Comparison of ENCODE assay signal across 22 cellular contexts in genomic region chr21:36423772-36424433, GRCh38. TPM values are rescaled to one million over a fixed set of nuclear protein-coding genes. Genes with fewer than 3 reads are reported as not detected.
DNase-seq lines count a peak whose midpoint lies in the region; ATAC-seq, FAIRE-seq and TF ChIP-seq lines count a peak whose summit lies in the region.
"Had no signal": no experiment of that assay in that cellular context is flagged by ENCODE, and none has a peak within 500 bp of the region (broad histone marks: within the 10 kb centered on the region; RNA-seq: fewer than 3 reads in every experiment).

No MANE protein-coding gene starts in this region.

- no peaks in the 10 kb centered on the region for H3K79me2 ChIP-seq in K562 (ENCODE audit: control insufficient read depth, insufficient read depth, low read length)

- no TSS peak for BruUV-seq in K562 (replicated peaks; lab: Mats Ljungman, UMichigan)

- H3K27me3 ChIP-seq in SJCRH30 (no peaks in the 10 kb centered on the region), K562 (ENCODE audit: control insufficient read depth in 2 of 2, insufficient read depth in 2 of 2, low read length in 2 of 2) (no peaks in the 10 kb centered on the region)
- H3K27me3 ChIP-seq: MG63 had no signal

- no peaks in the 10 kb centered on the region for H3K9me3 Mint-ChIP-seq in activated T-cell treated with anti-CD3 and anti-CD28 coated beads, Interleukin-2, amount 50 U/mL, for 24 hours
- H3K9me3 Mint-ChIP-seq in activated T-cell treated with anti-CD3 and anti-CD28 coated beads, Interleukin-2, amount 50 U/mL, for 72 hours: no peaks in the 10 kb centered on the region
- H3K9me3 Mint-ChIP-seq in activated naive CD8-positive, alpha-beta T cell treated with anti-CD3 and anti-CD28 coated beads for 36 hours: no peaks in the 10 kb centered on the region
- H3K9me3 Mint-ChIP-seq: CD4-positive, CD25-positive, alpha-beta regulatory T cell; GM23338; HFFc6 had no signal

- no peak overlapping the region for H2AFZ ChIP-seq in K562 (ENCODE audit: low read depth, low read length)
- H2AFZ ChIP-seq: GM23338 had no signal

- H3K4me3 ChIP-seq in SJCRH30: no peak overlapping the region
- H3K4me3 ChIP-seq in K562: no peak overlapping the region
- H3K4me3 ChIP-seq: GM23338, MG63 had no signal

- no peak for TF ChIP-seq RAD21 in K562 (CRISPR knock-in tag; conservative IDR thresholded peaks at IDR 0.05 in 1 of 2, IDR thresholded peaks at IDR 0.05 in 1 of 2)

- no peak overlapping the region for H3K4me3 Mint-ChIP-seq in activated T-cell treated with anti-CD3 and anti-CD28 coated beads, Interleukin-2, amount 50 U/mL, for 24 hours
- no peak overlapping the region for H3K4me3 Mint-ChIP-seq in activated T-cell treated with anti-CD3 and anti-CD28 coated beads, Interleukin-2, amount 50 U/mL, for 72 hours
- H3K4me3 Mint-ChIP-seq in activated naive CD8-positive, alpha-beta T cell treated with anti-CD3 and anti-CD28 coated beads for 36 hours: no peak overlapping the region
- H3K4me3 Mint-ChIP-seq: CD4-positive, CD25-positive, alpha-beta regulatory T cell; GM23338; HFFc6 had no signal

- no peak for FAIRE-seq in K562 (lab: Jason Lieb, UNC)
- FAIRE-seq: GM12892 had no signal

- no peaks in the 10 kb centered on the region for H3K4me1 Mint-ChIP-seq in activated T-cell treated with anti-CD3 and anti-CD28 coated beads, Interleukin-2, amount 50 U/mL, for 24 hours (ENCODE audit: low read depth)
- H3K4me1 Mint-ChIP-seq in activated T-cell treated with anti-CD3 and anti-CD28 coated beads, Interleukin-2, amount 50 U/mL, for 72 hours (ENCODE audit: low read depth): peaks cover 10% of the 10 kb centered on the region
- H3K4me1 Mint-ChIP-seq in activated naive CD8-positive, alpha-beta T cell treated with anti-CD3 and anti-CD28 coated beads for 36 hours: peaks cover 4% of the 10 kb centered on the region
- H3K4me1 Mint-ChIP-seq: CD4-positive, CD25-positive, alpha-beta regulatory T cell had no signal

- TF ChIP-seq CTCF in K562 (IDR thresholded peaks at IDR 0.05 in 2 of 3, conservative IDR thresholded peaks at IDR 0.05 in 1 of 3; ENCODE audit: insufficient read depth in 2 of 3, low read depth in 1 of 3, low read length in 3 of 3): no peak

- no peak overlapping the region for H3K4me2 ChIP-seq in K562 (ENCODE audit: insufficient read depth, low read length)
- H3K4me2 ChIP-seq: GM23338, KMS-11 had no signal

- H3K27me3 Mint-ChIP-seq in activated T-cell treated with anti-CD3 and anti-CD28 coated beads, Interleukin-2, amount 50 U/mL, for 24 hours: peaks cover 3% of the 10 kb centered on the region
- H3K27me3 Mint-ChIP-seq in activated T-cell treated with anti-CD3 and anti-CD28 coated beads, Interleukin-2, amount 50 U/mL, for 72 hours (ENCODE audit: low read depth): no peaks in the 10 kb centered on the region
- H3K27me3 Mint-ChIP-seq in activated naive CD8-positive, alpha-beta T cell treated with anti-CD3 and anti-CD28 coated beads for 36 hours: no peaks in the 10 kb centered on the region
- H3K27me3 Mint-ChIP-seq: CD4-positive, CD25-positive, alpha-beta regulatory T cell had no signal

- no peaks in the 10 kb centered on the region for H3K9me3 ChIP-seq in SJCRH30 (replicated peaks)
- no peaks in the 10 kb centered on the region for H3K9me3 ChIP-seq in K562 (replicated peaks; ENCODE audit: control insufficient read depth, insufficient read depth, low read depth, low read length)
- H3K9me3 ChIP-seq: MG63 had no signal

- H3K4me1 ChIP-seq in SJCRH30 (peaks cover 22% of the 10 kb centered on the region), K562 (replicated peaks in 1 of 2; ENCODE audit: control insufficient read depth in 2 of 2, insufficient read depth in 2 of 2, low read length in 2 of 2) (peaks cover 9 to 15% of the 10 kb centered on the region in 2 experiments; a peak in 4 of 5 replicates)

- POLR2A ChIA-PET in K562 (lab: Yijun Ruan, JAX): no interaction called here

- DNase-seq in activated T-cell treated with anti-CD3 and anti-CD28 coated beads, Interleukin-2, amount 50 U/mL, for 24 hours: no peak
- DNase-seq in activated T-cell treated with anti-CD3 and anti-CD28 coated beads, Interleukin-2, amount 50 U/mL, for 72 hours: no peak
- DNase-seq in SJCRH30 (peak in 1 of 2 experiments; percentile 16), K562 (ENCODE audit: extremely low read depth in 1 of 4, low spot score in 3 of 4) (no peak), posterior vena cava (ENCODE audit: low spot score) (peak; percentile 38), NAMALWA (ENCODE audit: low spot score) (no peak)
- DNase-seq in activated naive CD8-positive, alpha-beta T cell treated with anti-CD3 and anti-CD28 coated beads for 36 hours: no peak
- DNase-seq: AML-193, Calu3, HFFc6, MG63, NCI-H1105 treated with DMSO at 0.1 percent for 48 hours, NCI-H1930, NCI-H510A treated with DMSO at 0.1 percent for 48 hours, SIG-M5 had no signal

- in situ Hi-C loops in K562 (cut with MboI): no loop called here

- peak overlapping the region; percentile 76 for H3K27ac Mint-ChIP-seq in activated T-cell treated with anti-CD3 and anti-CD28 coated beads, Interleukin-2, amount 50 U/mL, for 24 hours
- no peak overlapping the region for H3K27ac Mint-ChIP-seq in activated T-cell treated with anti-CD3 and anti-CD28 coated beads, Interleukin-2, amount 50 U/mL, for 72 hours
- no peak overlapping the region for H3K27ac Mint-ChIP-seq in activated naive CD8-positive, alpha-beta T cell treated with anti-CD3 and anti-CD28 coated beads for 36 hours
- H3K27ac Mint-ChIP-seq: CD4-positive, CD25-positive, alpha-beta regulatory T cell; GM23338; HFFc6 had no signal

- intact Hi-C loops in K562 (cut with micrococcal nuclease): loop anchor here (5.0 kb wide), 3 partner anchors 48 to 78 kb away; no protein-coding TSS in a partner anchor
- intact Hi-C loops in posterior vena cava (cut with DNase I): loop anchor here in 1 of 2 donors (10.0 kb wide), 1 partner anchor 501 kb away; no protein-coding TSS in a partner anchor

- no peak for TF ChIP-seq POLR2A in K562 (conservative IDR thresholded peaks at IDR 0.05)

- H3K36me3 Mint-ChIP-seq in activated T-cell treated with anti-CD3 and anti-CD28 coated beads, Interleukin-2, amount 50 U/mL, for 24 hours (ENCODE audit: low read depth): peaks cover 18% of the 10 kb centered on the region
- no peaks in the 10 kb centered on the region for H3K36me3 Mint-ChIP-seq in activated T-cell treated with anti-CD3 and anti-CD28 coated beads, Interleukin-2, amount 50 U/mL, for 72 hours (ENCODE audit: insufficient read depth in 2 of 2)
- H3K36me3 Mint-ChIP-seq in activated naive CD8-positive, alpha-beta T cell treated with anti-CD3 and anti-CD28 coated beads for 36 hours: peaks cover 3% of the 10 kb centered on the region
- H3K36me3 Mint-ChIP-seq: CD4-positive, CD25-positive, alpha-beta regulatory T cell had no signal

- 64% methylated on average over 12 of the region's 12 CpGs for WGBS in K562 (ENCODE audit: insufficient coverage, low coverage, missing lambda C conversion rate)

- CTCF ChIA-PET in K562 (lab: Yijun Ruan, JAX; ENCODE audit: low intra/inter-chr PET ratio): no interaction called here

- ATAC-seq in activated T-cell treated with anti-CD3 and anti-CD28 coated beads, Interleukin-2, amount 50 U/mL, for 72 hours (replicated peaks in 1 of 2): no peak
- no peak for ATAC-seq in K562
- ATAC-seq in GM19452 (IDR thresholded peaks at IDR 0.05; ENCODE audit: unreplicated experiment): no peak
- ATAC-seq: GM23338 had no signal

- H4K20me1 ChIP-seq in K562 (replicated peaks; ENCODE audit: control insufficient read depth, insufficient read depth, low read length): peaks cover 14% of the 10 kb centered on the region

- no peak for TF ChIP-seq EP300 in K562 (IDR thresholded peaks at IDR 0.05; ENCODE audit: low read length)

- H3K9ac ChIP-seq in K562 (ENCODE audit: insufficient read depth in 1 of 2, low read depth in 2 of 2, low read length in 2 of 2): no peak overlapping the region
- H3K9ac ChIP-seq: KMS-11 had no signal

- H3K27ac ChIP-seq in SJCRH30 (peak overlapping the region; percentile 16; the same call in 1 of the 2 replicates), K562 (ENCODE audit: extremely low read depth, low read depth, low read length) (no peak overlapping the region)
- H3K27ac ChIP-seq: HL-60, KMS-11 had no signal

- H3K36me3 ChIP-seq in SJCRH30 (no peaks in the 10 kb centered on the region), K562 (ENCODE audit: control insufficient read depth, insufficient read depth, low read length) (0 out of 3 replicates have a peak, but pooled peaks cover 4% of the 10 kb centered on the region)

- H3K9me1 ChIP-seq in K562 (ENCODE audit: control insufficient read depth, insufficient read depth, low read length): peaks cover 10% of the 10 kb centered on the region

RNA-seq across cellular contexts. Expression of gene CHAF1B, which starts 38.7 kb away (rescaled TPM):
- 10 to 100 TPM; 26.0 to 35.1 TPM for total RNA-seq in activated T-cell treated with anti-CD3 and anti-CD28 coated beads, Interleukin-2, amount 50 U/mL, for 72 hours
- 18.7 and 19.5 TPM in 2 replicates for total RNA-seq in SJCRH30 (2014; rRNA removed; shearing (Covaris generic))
- 28.3 and 29.4 TPM in 2 replicates for total RNA-seq in K562 (2011; cell fraction: chromatin; rRNA removed; ENCODE audit: low replicate concordance)
- 14.1 and 17.0 TPM in 2 replicates for total RNA-seq in K562 (2011; cell fraction: nucleolus; rRNA removed)
- total RNA-seq in K562 (2011; cell fraction: nucleoplasm; rRNA removed): 21.1 and 28.3 TPM in 2 replicates
- 17.8 and 23.0 TPM in 2 replicates for total RNA-seq in K562 (2014; rRNA removed)
- total RNA-seq in K562 (2014; rRNA removed; fragmentation: Illumina TruSeq; extraction: Trizol): 24.0 and 28.3 TPM in 2 replicates
- 22.7 and 23.4 TPM in 2 replicates for total RNA-seq in K562 (2015; rRNA removed; fragmentation: Illumina TruSeq; extraction: Trizol)
- 32.3 and 36.8 TPM in 2 replicates for total RNA-seq in K562 (2021)
- 21.0 and 24.4 TPM in 2 replicates for polyA plus RNA-seq in K562 (2011; rRNA removed)
- 14.7 and 17.6 TPM in 2 replicates for polyA plus RNA-seq in K562 (2011; cell fraction: cytosol; rRNA removed)
- polyA plus RNA-seq in K562 (2011; cell fraction: nucleus; rRNA removed): 14.3 and 15.2 TPM in 2 replicates
- polyA plus RNA-seq in K562 (2012): 19.3 and 19.7 TPM in 2 replicates
- 29.7 and 34.2 TPM in 2 replicates for polyA plus RNA-seq in K562 (2014; fragmentation: Illumina TruSeq; extraction: Trizol)
- 10 to 100 TPM in 1 of 2 experiments, 1 to 10 TPM in 1; 7.5 to 12.2 TPM for polyA plus RNA-seq in K562 (2014; fragmentation: Nextera tagmentation; extraction: Ambion mirVana)
- 19.4 and 23.4 TPM in 2 replicates for polyA plus RNA-seq in K562 (2014; rRNA removed)
- polyA minus RNA-seq in K562 (2011; rRNA and poly(A)+ RNA removed): 19.1 and 20.2 TPM in 2 replicates
- polyA minus RNA-seq in K562 (2011; cell fraction: cytosol; rRNA and poly(A)+ RNA removed): 17.5 and 19.8 TPM in 2 replicates
- 7.4 and 10.0 TPM in 2 replicates for polyA minus RNA-seq in K562 (2011; cell fraction: nucleus; rRNA and poly(A)+ RNA removed)
- total RNA-seq in posterior vena cava: 1 to 10 TPM; 1.2 to 1.9 TPM
- total RNA-seq in activated naive CD8-positive, alpha-beta T cell treated with anti-CD3 and anti-CD28 coated beads for 36 hours: 10 to 100 TPM; 35.6 to 38.0 TPM

RNA-seq across cellular contexts. Expression of gene CLDN14, which starts 56.0 kb away (rescaled TPM):
- not detected for total RNA-seq in activated T-cell treated with anti-CD3 and anti-CD28 coated beads, Interleukin-2, amount 50 U/mL, for 72 hours
- not detected in 2 replicates for total RNA-seq in SJCRH30 (2014; rRNA removed; shearing (Covaris generic))
- total RNA-seq in K562 (2011; cell fraction: chromatin; rRNA removed; ENCODE audit: low replicate concordance): not detected in 2 replicates
- not detected in 2 replicates for total RNA-seq in K562 (2011; cell fraction: nucleolus; rRNA removed)
- total RNA-seq in K562 (2011; cell fraction: nucleoplasm; rRNA removed): not detected in 2 replicates
- total RNA-seq in K562 (2014; rRNA removed) (not detected in 2 replicates), K562 (2014; rRNA removed; fragmentation: Illumina TruSeq; extraction: Trizol) (not detected in 2 replicates), K562 (2015; rRNA removed; fragmentation: Illumina TruSeq; extraction: Trizol) (not detected in 2 replicates), K562 (2021) (not detected in 2 replicates), posterior vena cava (under 1 TPM in 1 of 2 donors, not detected in 1; 0.14 TPM)
- polyA plus RNA-seq in K562 (2011; rRNA removed) (not detected in 2 replicates), K562 (2014; fragmentation: Illumina TruSeq; extraction: Trizol) (not detected in 2 replicates), K562 (2014; fragmentation: Nextera tagmentation; extraction: Ambion mirVana) (not detected), K562 (2014; rRNA removed) (not detected in 2 replicates)
- not detected in 2 replicates for polyA plus RNA-seq in K562 (2011; cell fraction: cytosol; rRNA removed)
- polyA plus RNA-seq in K562 (2011; cell fraction: nucleus; rRNA removed): not detected in 2 replicates
- polyA plus RNA-seq in K562 (2012): not detected in 2 replicates
- polyA minus RNA-seq in K562 (2011; rRNA and poly(A)+ RNA removed): not detected in 2 replicates
- polyA minus RNA-seq in K562 (2011; cell fraction: cytosol; rRNA and poly(A)+ RNA removed): not detected in 2 replicates
- not detected in 2 replicates for polyA minus RNA-seq in K562 (2011; cell fraction: nucleus; rRNA and poly(A)+ RNA removed)
- total RNA-seq in activated naive CD8-positive, alpha-beta T cell treated with anti-CD3 and anti-CD28 coated beads for 36 hours: not detected
- total RNA-seq: A673; Calu3; CD4-positive, CD25-positive, alpha-beta regulatory T cell; GM23338 had no signal
- polyA plus RNA-seq: CD4-positive, CD25-positive, alpha-beta regulatory T cell; GM23338 had no signal
